In the genomic region with DNA sequence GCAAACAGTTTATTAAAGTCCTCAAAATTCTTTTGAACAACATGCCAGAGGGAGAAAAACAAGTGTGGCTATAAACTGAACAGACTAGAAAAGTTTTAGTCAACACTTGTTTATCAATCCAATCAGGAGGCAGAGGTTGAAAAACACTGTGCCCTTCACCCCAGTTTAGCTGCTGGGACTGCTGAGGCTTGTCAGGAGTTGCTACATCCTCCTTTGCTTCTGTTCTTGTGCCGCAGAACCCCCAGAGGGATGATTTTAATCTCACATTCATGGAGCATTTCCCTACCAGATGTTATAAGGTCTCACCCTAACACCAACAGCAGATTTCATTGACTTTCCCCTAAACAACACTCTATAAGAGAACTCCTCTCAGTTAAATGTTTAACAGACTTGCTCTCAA, we compare ENCODE assay signal across 18 cellular contexts.
"Had no signal": no experiment of that assay in that cellular context is flagged by ENCODE, and none has a peak within 500 bp of the region (broad histone marks: within the 10 kb centered on the region; RNA-seq: fewer than 3 reads in every experiment).

No MANE protein-coding gene starts in this region.

- H3K4me1 Mint-ChIP-seq: activated CD4-positive, alpha-beta memory T cell treated with anti-CD3 and anti-CD28 coated beads, Interleukin-2, amount 10 ng/mL, durations not matched to agents 7 days and 5 days; WTC11 had no signal

- H3K36me3 Mint-ChIP-seq: WTC11 had no signal

- H3K4me3 ChIP-seq: thyroid gland, vagina had no signal

- H3K36me3 ChIP-seq: thyroid gland, vagina had no signal

- ATAC-seq: activated T-cell treated with anti-CD3 and anti-CD28 coated beads, Interleukin-2, amount 50 U/mL, for 4 hours; esophagus mucosa; WTC11 had no signal

- H3K27ac ChIP-seq: thyroid gland, vagina had no signal

- H3K27me3 ChIP-seq: thyroid gland, vagina had no signal

- DNase-seq: activated CD4-positive, alpha-beta memory T cell treated with anti-CD3 and anti-CD28 coated beads, Interleukin-2, amount 10 ng/mL, durations not matched to agents 7 days and 5 days; activated CD4-positive, alpha-beta T cell treated with anti-CD3 and anti-CD28 coated beads for 4 hours; activated gamma-delta T cell; activated T-cell treated with anti-CD3 and anti-CD28 coated beads, Interleukin-2, amount 50 U/mL, for 4 hours; amniotic stem cell; caudate nucleus; foreskin melanocyte; head of caudate nucleus; posterior cingulate gyrus; retina; stimulated activated CD4-positive, alpha-beta T cell treated with anti-CD3 and anti-CD28 coated beads, Interleukin-12 subunit alpha, Interleukin-12 subunit beta, amount 100 ng/mL, for 4 hours; stimulated activated CD4-positive, alpha-beta T cell treated with anti-CD3 and anti-CD28 coated beads, Interleukin-2, amount 100 ng/mL, for 24 hours; thyroid gland had no signal

- FAIRE-seq: colon had no signal

- H3K4me1 ChIP-seq: thyroid gland had no signal

- H3K27ac Mint-ChIP-seq: activated CD4-positive, alpha-beta memory T cell treated with anti-CD3 and anti-CD28 coated beads, Interleukin-2, amount 10 ng/mL, durations not matched to agents 7 days and 5 days; activated naive CD8-positive, alpha-beta T cell; WTC11 had no signal

- H3K27me3 Mint-ChIP-seq: activated CD4-positive, alpha-beta memory T cell treated with anti-CD3 and anti-CD28 coated beads, Interleukin-2, amount 10 ng/mL, durations not matched to agents 7 days and 5 days; activated naive CD8-positive, alpha-beta T cell had no signal

- H3K9me3 ChIP-seq: thyroid gland, vagina had no signal

- H3K4me3 Mint-ChIP-seq: activated CD4-positive, alpha-beta memory T cell treated with anti-CD3 and anti-CD28 coated beads, Interleukin-2, amount 10 ng/mL, durations not matched to agents 7 days and 5 days; activated naive CD8-positive, alpha-beta T cell; activated T-cell treated with anti-CD3 and anti-CD28 coated beads, Interleukin-2, amount 50 U/mL, for 4 hours; WTC11 had no signal

- H3K9me3 Mint-ChIP-seq: activated CD4-positive, alpha-beta memory T cell treated with anti-CD3 and anti-CD28 coated beads, Interleukin-2, amount 10 ng/mL, durations not matched to agents 7 days and 5 days; activated T-cell treated with anti-CD3 and anti-CD28 coated beads, Interleukin-2, amount 50 U/mL, for 4 hours; WTC11 had no signal
